In the genomic region with DNA sequence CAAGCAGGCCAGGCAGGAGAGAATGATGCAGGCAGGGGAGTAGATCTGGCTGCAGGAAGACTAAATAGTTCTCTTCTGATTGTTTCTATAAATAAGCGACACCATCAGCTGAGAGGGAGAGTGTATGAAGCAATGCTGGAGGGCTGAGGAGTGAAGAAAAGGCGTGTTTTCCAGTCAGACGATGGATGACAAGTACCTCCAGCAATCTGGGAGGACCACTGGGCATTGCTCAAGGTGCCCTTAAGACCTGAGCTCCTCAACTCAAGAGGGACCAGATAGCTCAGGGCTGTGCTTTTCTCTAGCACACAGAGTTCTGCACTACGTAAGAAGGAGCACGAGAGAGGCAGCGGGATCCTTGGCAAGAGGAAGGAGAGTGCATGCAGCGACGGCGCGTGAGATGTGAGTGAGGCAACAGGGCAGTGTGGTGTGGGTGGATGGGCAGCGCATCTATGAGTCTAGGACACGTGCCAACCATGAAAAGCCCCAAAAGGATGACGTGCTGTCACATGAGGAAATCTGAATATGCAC, we compare ENCODE assay signal across 11 cellular contexts. TPM values are rescaled to one million over a fixed set of nuclear protein-coding genes. Genes with fewer than 3 reads are reported as not detected.
DNase-seq lines count a peak whose midpoint lies in the region; ATAC-seq and TF ChIP-seq lines count a peak whose summit lies in the region.
"Had no signal": no experiment of that assay in that cellular context is flagged by ENCODE, and none has a peak within 500 bp of the region (broad histone marks: within the 10 kb centered on the region; RNA-seq: fewer than 3 reads in every experiment).

No MANE protein-coding gene starts in this region.

- POLR2A ChIA-PET in AG04449 (lab: Yijun Ruan, JAX) = no interaction called here

- H3K4me3 ChIP-seq in AG04449 (ENCODE audit: low read depth, low read length) = no peak overlapping the region
- H3K4me3 ChIP-seq: BLaER1 treated with 17β-estradiol and CSF1 and Interleukin-3, amounts not matched to agents 10 nM and 100 nM; prostate gland had no signal

- no peak for TF ChIP-seq CTCF in AG04449 (IDR thresholded peaks at IDR 0.05; ENCODE audit: insufficient read depth, low read length, missing control alignments)

- CTCF ChIA-PET in AG04449 (lab: Yijun Ruan, JAX) = interaction anchor here (0.9 to 7.8 kb wide), 11 partner anchors 11 to 448 kb away, joined by 3 to 163 read pairs (median 15); partner anchors contain the start of gene PABPC4

- ATAC-seq in esophagus mucosa (peak; percentile 31), GM18519 (IDR thresholded peaks at IDR 0.05; ENCODE audit: low FRiP score, unreplicated experiment) (no peak)

- DNase-seq in AG04449 (ENCODE audit: low read depth, low spot score) = peak; percentile 9
- peak; percentile 100 for DNase-seq in NCI-H2029 treated with DMSO at 0.1 percent for 48 hours (lab: John Stamatoyannopoulos, UW)
- DNase-seq in mucosa of gallbladder (ENCODE audit: low spot score) = peak; percentile 62
- no peak for DNase-seq in T-helper 2 cell
- DNase-seq in NCI-H1436 (lab: John Stamatoyannopoulos, UW) = no peak
- DNase-seq in NCI-H69 (lab: John Stamatoyannopoulos, UW) = no peak
- DNase-seq: NCI-H1048 had no signal

RNA-seq across cellular contexts. Expression of gene PABPC4, which starts 36.0 kb away (rescaled TPM):
- total RNA-seq in esophagus mucosa (134 TPM), mucosa of gallbladder (211 TPM)

RNA-seq across cellular contexts. Expression of gene BMP8A, which starts 49.1 kb away (rescaled TPM):
- total RNA-seq in esophagus mucosa = not detected
- total RNA-seq in mucosa of gallbladder = 4.1 TPM

Comparison
In these comparisons a context has a peak if more than half of its experiments do, and no peak if none do; other contexts are left out.
1. DNase-seq: peak in AG04449 (single experiment), NCI-H2029 treated with DMSO at 0.1 percent for 48 hours (single experiment) and mucosa of gallbladder (single experiment); none in T-helper 2 cell (0 of 5), NCI-H1436 (single experiment) and NCI-H69 (single experiment).